9 cellular contexts compared by ENCODE assay signal in genomic region chr5:137997726-137998213, GRCh38. TPM values are rescaled to one million over a fixed set of nuclear protein-coding genes. Genes with fewer than 3 reads are reported as not detected.
A peak's percentile ranks its signal among the peaks of the same experiment; 100 is the strongest.
DNase-seq lines count a peak whose midpoint lies in the region; ATAC-seq and TF ChIP-seq lines count a peak whose summit lies in the region.
"Had no signal": no experiment of that assay in that cellular context is flagged by ENCODE, and none has a peak within 500 bp of the region (broad histone marks: within the 10 kb centered on the region; RNA-seq: fewer than 3 reads in every experiment).

No MANE protein-coding gene starts in this region.

- DNase-seq in GM10248 (ENCODE audit: extremely low spot score) (peak; percentile 48), M059J (ENCODE audit: low read depth) (peak; percentile 69), brain microvascular endothelial cell (peak; percentile 4), activated gamma-delta T cell treated with Interleukin-2 at 50 U/mL for 16 hours (no peak), gastrocnemius medialis (no peak), HAP-1 (ENCODE audit: low spot score in 2 of 2) (no peak), NCI-H2227 treated with DMSO at 0.1 percent for 48 hours (lab: John Stamatoyannopoulos, UW) (no peak)

- POLR2A ChIA-PET in GM10248 (lab: Yijun Ruan, JAX) = no interaction called here

- H3K27ac ChIP-seq in brain microvascular endothelial cell = no peak overlapping the region
- no peak overlapping the region for H3K27ac ChIP-seq in gastrocnemius medialis
- H3K27ac ChIP-seq: thoracic aorta had no signal

- no peaks in the 10 kb centered on the region for H3K27me3 ChIP-seq in brain microvascular endothelial cell (replicated peaks)
- no peaks in the 10 kb centered on the region for H3K27me3 ChIP-seq in gastrocnemius medialis
- no peaks in the 10 kb centered on the region for H3K27me3 ChIP-seq in HAP-1 (ENCODE audit: low read depth)

- CTCF ChIA-PET in GM10248 (lab: Yijun Ruan, JAX) = interaction anchor here (0.6 to 2.2 kb wide), 5 partner anchors 9 to 219 kb away, joined by 3 to 6 read pairs (median 3); no protein-coding TSS in a partner anchor

- H3K4me1 ChIP-seq in gastrocnemius medialis = peaks cover 6 to 24% of the 10 kb centered on the region in 2 donors
- peaks cover 20% of the 10 kb centered on the region for H3K4me1 ChIP-seq in HAP-1

- in situ Hi-C loops in brain microvascular endothelial cell (cut with HindIII; ENCODE audit: low pct_ligation_motif_present, low sequenced_read_pairs) = no loop called here
- in situ Hi-C loops in gastrocnemius medialis (cut with MboI; ENCODE audit: low sequenced_read_pairs in 4 of 4) = no loop called here
- in situ Hi-C loops in HAP-1 (cut with MboI; ENCODE audit: low sequenced_read_pairs) = no loop called here

- no peak for TF ChIP-seq POLR2A in gastrocnemius medialis (IDR thresholded peaks at IDR 0.05)

- peaks cover 3% of the 10 kb centered on the region for H3K36me3 ChIP-seq in brain microvascular endothelial cell (replicated peaks)
- no peaks in the 10 kb centered on the region for H3K36me3 ChIP-seq in gastrocnemius medialis
- peaks cover 3% of the 10 kb centered on the region for H3K36me3 ChIP-seq in HAP-1 (replicated peaks)

- no peak for TF ChIP-seq CTCF in GM10248 (IDR thresholded peaks at IDR 0.05; ENCODE audit: control extremely low read depth, extremely low read depth, low read depth, missing control alignments)
- TF ChIP-seq CTCF in brain microvascular endothelial cell (IDR thresholded peaks at IDR 0.05; ENCODE audit: low read depth, low read length, missing control alignments) = no peak
- no peak for TF ChIP-seq CTCF in gastrocnemius medialis (IDR thresholded peaks at IDR 0.05 in 4 of 5, conservative IDR thresholded peaks at IDR 0.05 in 1 of 5)

- intact Hi-C loops in gastrocnemius medialis (cut with DNase I; ENCODE audit: low total_unique reads) = no loop called here

- no peak overlapping the region for H3K4me3 ChIP-seq in brain microvascular endothelial cell (ENCODE audit: low read depth, low read length)
- no peak overlapping the region for H3K4me3 ChIP-seq in gastrocnemius medialis
- no peak overlapping the region for H3K4me3 ChIP-seq in HAP-1
- H3K4me3 ChIP-seq: thoracic aorta had no signal

- ATAC-seq in GM21528 (IDR thresholded peaks at IDR 0.05; ENCODE audit: low FRiP score, unreplicated experiment) (peak; percentile 74), gastrocnemius medialis (no peak)

- H3K9me3 ChIP-seq in gastrocnemius medialis (no peaks in the 10 kb centered on the region), HAP-1 (no peaks in the 10 kb centered on the region)
- H3K9me3 ChIP-seq: thoracic aorta had no signal

RNA-seq across cellular contexts. Expression of gene FAM13B, which starts 35.1 kb away (rescaled TPM):
- 9.0 and 13.0 TPM in 2 replicates for total RNA-seq in M059J (2014; rRNA removed; shearing (Covaris generic))
- total RNA-seq in gastrocnemius medialis = 1 to 10 TPM; 3.4 to 7.9 (median 4.1) TPM

Comparison
In these comparisons a context has a peak if more than half of its experiments do, and no peak if none do; other contexts are left out.
1. DNase-seq: peak in GM10248 (single experiment), M059J (single experiment) and brain microvascular endothelial cell (single experiment); none in activated gamma-delta T cell treated with Interleukin-2 at 50 U/mL for 16 hours (single experiment), gastrocnemius medialis (0 of 2), HAP-1 (0 of 2) and NCI-H2227 treated with DMSO at 0.1 percent for 48 hours (single experiment).